Comparison of ENCODE assay signal across 1 cellular context in the genomic region with DNA sequence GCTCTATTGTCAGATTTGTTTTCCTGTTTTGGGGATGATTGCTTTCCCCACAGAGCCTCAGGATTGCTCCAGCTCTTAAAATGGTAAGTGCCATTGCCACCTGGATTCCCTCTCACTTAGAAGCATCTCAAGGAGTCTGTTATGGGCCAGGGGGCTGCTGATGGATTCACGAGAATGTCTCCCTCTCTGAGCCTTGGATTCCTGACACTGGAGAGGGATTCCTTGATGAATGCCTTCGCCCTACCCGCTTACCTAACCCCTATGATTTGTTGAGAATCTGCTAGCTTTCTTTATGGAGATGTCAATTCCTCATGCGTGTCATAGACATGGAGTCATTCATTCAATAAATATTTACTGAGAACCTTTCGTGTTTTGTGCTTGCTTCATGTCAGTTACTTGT.
TF ChIP-seq lines count a peak whose summit lies in the region.

No MANE protein-coding gene starts in this region.

TF ChIP-seq in IMR-90, 13 proteins besides CTCF, POLR2A, EP300 and RAD21:
- TF ChIP-seq CHD1 (IDR thresholded peaks at IDR 0.05; ENCODE audit: low read depth, low read length) (no peak), MAZ (IDR thresholded peaks at IDR 0.05; ENCODE audit: borderline replicate concordance, low read depth, low read length) (no peak), SMC3 (IDR thresholded peaks at IDR 0.05; ENCODE audit: low read depth, low read length) (no peak)
- TF ChIP-seq, protein P1, sequence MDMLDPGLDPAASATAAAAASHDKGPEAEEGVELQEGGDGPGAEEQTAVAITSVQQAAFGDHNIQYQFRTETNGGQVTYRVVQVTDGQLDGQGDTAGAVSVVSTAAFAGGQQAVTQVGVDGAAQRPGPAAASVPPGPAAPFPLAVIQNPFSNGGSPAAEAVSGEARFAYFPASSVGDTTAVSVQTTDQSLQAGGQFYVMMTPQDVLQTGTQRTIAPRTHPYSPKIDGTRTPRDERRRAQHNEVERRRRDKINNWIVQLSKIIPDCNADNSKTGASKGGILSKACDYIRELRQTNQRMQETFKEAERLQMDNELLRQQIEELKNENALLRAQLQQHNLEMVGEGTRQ (IDR thresholded peaks at IDR 0.05; ENCODE audit: low read depth, low read length) = no peak
